Comparison of ENCODE assay signal across 14 cellular contexts in genomic region chr2:34105015-34105767, GRCh38.
DNase-seq lines count a peak whose midpoint lies in the region; ATAC-seq and TF ChIP-seq lines count a peak whose summit lies in the region.
"Had no signal": no experiment of that assay in that cellular context is flagged by ENCODE, and none has a peak within 500 bp of the region (broad histone marks: within the 10 kb centered on the region; RNA-seq: fewer than 3 reads in every experiment).

No MANE protein-coding gene starts in this region.

- no peaks in the 10 kb centered on the region for H4K20me1 ChIP-seq in MM.1S (ENCODE audit: insufficient read depth, low read length)

- no peaks in the 10 kb centered on the region for H3K9me2 ChIP-seq in MM.1S (replicated peaks; ENCODE audit: insufficient read depth, low read length)

- no peaks in the 10 kb centered on the region for H3F3A ChIP-seq in MM.1S (ENCODE audit: insufficient read depth, low read length)

- no peak overlapping the region for H3K4me2 ChIP-seq in MM.1S (ENCODE audit: low read depth, low read length)

- peaks cover 21% of the 10 kb centered on the region for H3K4me1 ChIP-seq in foreskin keratinocyte
- no peaks in the 10 kb centered on the region for H3K4me1 ChIP-seq in MM.1S (ENCODE audit: low read length)
- H3K4me1 ChIP-seq: SJCRH30, spleen, thyroid gland had no signal

- TF ChIP-seq CTCF in foreskin keratinocyte (conservative IDR thresholded peaks at IDR 0.05) (no peak), MM.1S (IDR thresholded peaks at IDR 0.05; ENCODE audit: low read length) (no peak)

- no peak overlapping the region for H3K27ac ChIP-seq in foreskin keratinocyte
- no peak overlapping the region for H3K27ac ChIP-seq in MM.1S (ENCODE audit: low read length)
- H3K27ac ChIP-seq: SJCRH30, spleen, thyroid gland had no signal

- no peak overlapping the region for H2AFZ ChIP-seq in MM.1S (ENCODE audit: low read length)

- DNase-seq in H4 (ENCODE audit: low spot score) (peak; percentile 13), amniotic epithelial cell (ENCODE audit: low read depth) (peak; percentile 1), foreskin keratinocyte (peak; percentile 86 to 92), smooth muscle cell of the brain vasculature (ENCODE audit: low read depth, low spot score) (peak; percentile 10), MM.1S (no peak), NCI-H748 treated with DMSO at 0.1 percent for 48 hours (lab: John Stamatoyannopoulos, UW) (no peak), DMS153 (lab: John Stamatoyannopoulos, UW) (no peak)
- DNase-seq: aorta, DMS79, NCI-H1436, SJCRH30, spleen, thyroid gland had no signal

- H3K27me3 ChIP-seq in foreskin keratinocyte (peaks cover 11% of the 10 kb centered on the region), MM.1S (replicated peaks; ENCODE audit: insufficient read depth, low read length) (no peaks in the 10 kb centered on the region)
- H3K27me3 ChIP-seq: SJCRH30, spleen, thyroid gland had no signal

- no peak overlapping the region for H3K4me3 ChIP-seq in MM.1S (ENCODE audit: low read length)
- H3K4me3 ChIP-seq: SJCRH30, spleen, thyroid gland had no signal

- no peaks in the 10 kb centered on the region for H3K79me2 ChIP-seq in MM.1S (ENCODE audit: low read length)

- H3K9me3 ChIP-seq in MM.1S (replicated peaks; ENCODE audit: insufficient read depth, low read length), result no peaks in the 10 kb centered on the region
- H3K9me3 ChIP-seq: SJCRH30, spleen, thyroid gland had no signal

- peak; percentile 97 for ATAC-seq in foreskin keratinocyte
- ATAC-seq: WTC11 had no signal

- H3K9ac ChIP-seq in MM.1S (ENCODE audit: low read length), result no peak overlapping the region

- H3K36me3 ChIP-seq in MM.1S (replicated peaks; ENCODE audit: insufficient read depth, low read length), result no peaks in the 10 kb centered on the region
- H3K36me3 ChIP-seq: SJCRH30, spleen, thyroid gland had no signal

Comparison
In these comparisons a context has a peak if more than half of its experiments do, and no peak if none do; other contexts are left out.
1. DNase-seq: peak in H4 (single experiment), amniotic epithelial cell (single experiment), foreskin keratinocyte (2 of 2) and smooth muscle cell of the brain vasculature (single experiment); none in MM.1S (single experiment), NCI-H748 treated with DMSO at 0.1 percent for 48 hours (single experiment) and DMS153 (single experiment).